Comparison of ENCODE assay signal across 24 cellular contexts in genomic region chr22:16563555-16564520, GRCh38. TPM values are rescaled to one million over a fixed set of nuclear protein-coding genes. Genes with fewer than 3 reads are reported as not detected.
"Had no signal": no experiment of that assay in that cellular context is flagged by ENCODE, and none has a peak within 500 bp of the region (broad histone marks: within the 10 kb centered on the region; RNA-seq: fewer than 3 reads in every experiment).

No MANE protein-coding gene starts in this region.

- H3K36me3 Mint-ChIP-seq: activated naive CD4-positive, alpha-beta T cell treated with anti-CD3 and anti-CD28 coated beads, Interleukin-2, amount 10 ng/mL, durations not matched to agents 7 days and 5 days; activated naive CD8-positive, alpha-beta T cell treated with anti-CD3 and anti-CD28 coated beads for 36 hours had no signal

- H3K27ac ChIP-seq: brain microvascular endothelial cell, cardiac muscle cell, VCaP had no signal

- H3K36me3 ChIP-seq: brain microvascular endothelial cell, cardiac muscle cell, MG63 had no signal

- H3K9me3 ChIP-seq: MG63, SK-N-SH had no signal

- H3K4me3 ChIP-seq: cardiac muscle cell, MG63 had no signal

- ATAC-seq: activated CD8-positive, alpha-beta T cell treated with anti-CD3 and anti-CD28 coated beads for 36 hours; PC-3 had no signal

- H3K27me3 ChIP-seq: brain microvascular endothelial cell, cardiac muscle cell, MG63 had no signal

- H3K27me3 Mint-ChIP-seq: activated CD8-positive, alpha-beta T cell treated with anti-CD3 and anti-CD28 coated beads for 36 hours; activated naive CD4-positive, alpha-beta T cell treated with anti-CD3 and anti-CD28 coated beads, Interleukin-2, amount 10 ng/mL, durations not matched to agents 7 days and 5 days; activated naive CD8-positive, alpha-beta T cell treated with anti-CD3 and anti-CD28 coated beads for 36 hours had no signal

- H3K4me3 Mint-ChIP-seq: activated CD8-positive, alpha-beta T cell treated with anti-CD3 and anti-CD28 coated beads for 36 hours; activated naive CD4-positive, alpha-beta T cell treated with anti-CD3 and anti-CD28 coated beads, Interleukin-2, amount 10 ng/mL, durations not matched to agents 7 days and 5 days; activated naive CD8-positive, alpha-beta T cell treated with anti-CD3 and anti-CD28 coated beads for 36 hours; activated T-helper 1 cell treated with anti-CD3 and anti-CD28 coated beads, Interleukin-12 subunit alpha, Interleukin-12 subunit beta, Interleukin-2, Interleukin-4 antibody, amounts not matched to agents 30 ng/mL and 10 ng/mL and 1 ng/mL, durations not matched to agents 14 hours and 24 hours and 36 hours had no signal

- FAIRE-seq: RCC 7860 had no signal

- DNase-seq: activated CD4-positive, CD25-positive, alpha-beta regulatory T cell; activated CD8-positive, alpha-beta memory T cell treated with anti-CD3 and anti-CD28 coated beads, Interleukin-2, amount 50 U/mL, for 4 hours; activated CD8-positive, alpha-beta T cell treated with anti-CD3 and anti-CD28 coated beads for 36 hours; activated gamma-delta T cell; activated naive CD4-positive, alpha-beta T cell treated with anti-CD3 and anti-CD28 coated beads, Interleukin-2, amount 10 ng/mL, durations not matched to agents 7 days and 5 days; activated naive CD8-positive, alpha-beta T cell treated with anti-CD3 and anti-CD28 coated beads for 36 hours; brain microvascular endothelial cell; MG63; MV-4-11; NCI-H1092 treated with DMSO at 0.1 percent for 48 hours; NCI-H1417 treated with DMSO at 0.1 percent for 48 hours; NCI-H1694 treated with DMSO at 0.1 percent for 48 hours; NCI-H2029 treated with DMSO at 0.1 percent for 48 hours; NCI-H345; NCI-H510A; PC-3; SK-N-SH; T-helper 1 cell had no signal

- H3K9me3 Mint-ChIP-seq: activated CD8-positive, alpha-beta T cell treated with anti-CD3 and anti-CD28 coated beads for 36 hours; activated naive CD8-positive, alpha-beta T cell treated with anti-CD3 and anti-CD28 coated beads for 36 hours; activated T-helper 1 cell treated with anti-CD3 and anti-CD28 coated beads, Interleukin-12 subunit alpha, Interleukin-12 subunit beta, Interleukin-2, Interleukin-4 antibody, amounts not matched to agents 30 ng/mL and 10 ng/mL and 1 ng/mL, durations not matched to agents 14 hours and 24 hours and 36 hours had no signal

- H3K27ac Mint-ChIP-seq: activated CD8-positive, alpha-beta T cell treated with anti-CD3 and anti-CD28 coated beads for 36 hours; activated naive CD4-positive, alpha-beta T cell treated with anti-CD3 and anti-CD28 coated beads, Interleukin-2, amount 10 ng/mL, durations not matched to agents 7 days and 5 days; activated naive CD8-positive, alpha-beta T cell treated with anti-CD3 and anti-CD28 coated beads for 36 hours; activated T-helper 1 cell treated with anti-CD3 and anti-CD28 coated beads, Interleukin-12 subunit alpha, Interleukin-12 subunit beta, Interleukin-2, Interleukin-4 antibody, amounts not matched to agents 30 ng/mL and 10 ng/mL and 1 ng/mL, durations not matched to agents 14 hours and 24 hours and 36 hours had no signal

- H3K4me1 Mint-ChIP-seq: activated naive CD4-positive, alpha-beta T cell treated with anti-CD3 and anti-CD28 coated beads, Interleukin-2, amount 10 ng/mL, durations not matched to agents 7 days and 5 days; activated naive CD8-positive, alpha-beta T cell treated with anti-CD3 and anti-CD28 coated beads for 36 hours had no signal

RNA-seq across cellular contexts. Expression of gene CCT8L2, which starts 28.8 kb away (rescaled TPM):
- total RNA-seq: activated CD8-positive, alpha-beta T cell treated with anti-CD3 and anti-CD28 coated beads for 36 hours; activated naive CD8-positive, alpha-beta T cell treated with anti-CD3 and anti-CD28 coated beads for 36 hours; activated T-helper 1 cell treated with anti-CD3 and anti-CD28 coated beads, Interleukin-12 subunit alpha, Interleukin-12 subunit beta, Interleukin-2, Interleukin-4 antibody, amounts not matched to agents 30 ng/mL and 10 ng/mL and 1 ng/mL, durations not matched to agents 14 hours and 24 hours and 36 hours; cardiac muscle cell; PC-3; T-helper 2 cell treated with Interferon-gamma antibody and Interleukin-4, amounts not matched to agents 100 ng/mL and 5 ng/mL, for 36 hours had no signal
- polyA plus RNA-seq: adipose tissue, cardiac muscle cell, SK-N-SH had no signal
